In the genomic region with DNA sequence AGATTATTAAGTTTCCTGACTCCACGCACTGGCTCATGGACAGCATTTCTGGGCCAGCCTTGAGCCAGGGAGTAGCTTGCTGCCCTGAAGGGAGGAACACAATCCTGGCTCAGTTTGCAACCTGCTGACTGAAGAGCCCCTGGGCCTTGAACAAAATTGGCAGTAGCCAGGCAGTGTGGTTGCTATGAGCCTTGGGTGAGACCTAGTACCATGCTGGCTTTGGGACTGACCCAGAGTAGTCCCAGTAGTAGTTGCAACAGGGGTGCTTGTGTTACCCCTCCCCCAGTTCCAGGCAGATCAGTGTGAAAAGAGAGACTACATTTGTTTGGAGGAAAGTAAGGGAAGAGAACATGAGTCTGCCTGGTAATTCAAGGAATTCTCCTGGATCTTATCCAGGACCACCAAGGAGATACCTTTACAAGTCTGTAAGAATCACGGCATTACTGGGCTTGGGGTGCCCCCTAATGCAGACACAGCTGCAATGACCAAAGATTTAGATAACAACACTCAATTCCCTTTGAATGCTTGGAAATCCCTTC, we compare ENCODE assay signal across 11 cellular contexts. TPM values are rescaled to one million over a fixed set of nuclear protein-coding genes. Genes with fewer than 3 reads are reported as not detected.
DNase-seq lines count a peak whose midpoint lies in the region; ATAC-seq and TF ChIP-seq lines count a peak whose summit lies in the region.
"Had no signal": no experiment of that assay in that cellular context is flagged by ENCODE, and none has a peak within 500 bp of the region (broad histone marks: within the 10 kb centered on the region; RNA-seq: fewer than 3 reads in every experiment).

No MANE protein-coding gene starts in this region.

- H3K4me3 ChIP-seq in RWPE2 (ENCODE audit: severe bottlenecking) (no peak overlapping the region), fibroblast of pulmonary artery (replicated peaks; ENCODE audit: low read depth, low read length) (no peak overlapping the region)
- H3K4me3 ChIP-seq: lung had no signal

- no peaks in the 10 kb centered on the region for H3K36me3 ChIP-seq in RWPE2 (ENCODE audit: low read depth)

- ATAC-seq in RWPE2 (ENCODE audit: low read depth): peak; percentile 59
- no peak for ATAC-seq in HG02852 (IDR thresholded peaks at IDR 0.05; ENCODE audit: unreplicated experiment)
- ATAC-seq in GM18867 (IDR thresholded peaks at IDR 0.05; ENCODE audit: unreplicated experiment): no peak

- DNase-seq in H4 (ENCODE audit: low spot score) (peak; percentile 61), RWPE2 (ENCODE audit: low spot score) (no peak), fibroblast of pulmonary artery (ENCODE audit: low read depth) (peak; percentile 84), putamen (ENCODE audit: low spot score) (peak; percentile 45), activated gamma-delta T cell (lab: John Stamatoyannopoulos, UW) (no peak)
- DNase-seq in stimulated activated CD4-positive, alpha-beta T cell treated with anti-CD3 and anti-CD28 coated beads, Interleukin-4, amount 100 ng/mL, for 4 hours: no peak
- DNase-seq: activated CD8-positive, alpha-beta memory T cell treated with anti-CD3 and anti-CD28 coated beads, Interleukin-2, amount 50 U/mL, for 48 hours; KBM-7 had no signal

- peak overlapping the region; percentile 17 for H3K27ac ChIP-seq in RWPE2 (ENCODE audit: poor library complexity, severe bottlenecking)

- H3K27me3 ChIP-seq in RWPE2 (ENCODE audit: insufficient read depth, poor library complexity, severe bottlenecking): no peaks in the 10 kb centered on the region

- peaks cover 8% of the 10 kb centered on the region for H3K4me1 ChIP-seq in RWPE2 (ENCODE audit: insufficient read depth, poor library complexity, severe bottlenecking)

- H3K9me3 ChIP-seq in RWPE2 (ENCODE audit: severe bottlenecking): no peaks in the 10 kb centered on the region

- TF ChIP-seq CTCF in RWPE2 (IDR thresholded peaks at IDR 0.05; ENCODE audit: poor library complexity, severe bottlenecking) (peak; percentile 67), fibroblast of pulmonary artery (IDR thresholded peaks at IDR 0.05; ENCODE audit: low read length, missing control alignments) (peak; percentile 54)

RNA-seq across cellular contexts. Expression of gene ITGBL1, which starts 22.0 kb away (rescaled TPM):
- total RNA-seq in H4 (2014; rRNA removed; shearing (Covaris generic)): 6.4 and 6.9 TPM in 2 replicates

RNA-seq across cellular contexts. Expression of gene NALCN, which starts 58.2 kb away (rescaled TPM):
- total RNA-seq in H4 (2014; rRNA removed; shearing (Covaris generic)): 0.12 and 0.27 TPM in 2 replicates

Comparison
In these comparisons a context has a peak if more than half of its experiments do, and no peak if none do; other contexts are left out.
1. DNase-seq: peak in H4 (single experiment), fibroblast of pulmonary artery (single experiment) and putamen (single experiment); none in RWPE2 (single experiment), stimulated activated CD4-positive, alpha-beta T cell treated with anti-CD3 and anti-CD28 coated beads, Interleukin-4, amount 100 ng/mL, for 4 hours (0 of 2) and activated gamma-delta T cell (single experiment).